In the genomic region with DNA sequence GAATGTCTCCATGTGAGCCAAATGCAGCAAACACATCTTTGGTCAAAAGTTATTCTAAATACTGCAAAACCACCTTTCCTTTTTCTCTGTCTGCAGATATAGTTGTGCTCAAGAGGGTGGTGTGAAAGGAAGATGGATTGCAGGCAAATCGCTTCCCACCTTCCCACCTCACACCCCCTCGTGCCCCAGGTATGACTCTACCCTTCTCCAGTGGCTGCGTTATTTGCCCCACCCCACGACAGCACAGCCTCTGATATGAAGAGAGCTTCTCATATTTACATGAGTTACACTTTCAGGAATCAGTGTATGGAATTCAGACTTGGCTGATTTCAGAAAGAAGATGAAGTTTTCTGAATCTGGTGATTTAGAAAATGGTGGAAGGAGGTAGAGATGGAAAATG, we compare ENCODE assay signal across 22 cellular contexts.
DNase-seq lines count a peak whose midpoint lies in the region.
"Had no signal": no experiment of that assay in that cellular context is flagged by ENCODE, and none has a peak within 500 bp of the region (broad histone marks: within the 10 kb centered on the region; RNA-seq: fewer than 3 reads in every experiment).

No MANE protein-coding gene starts in this region.

- intact Hi-C loops in head of caudate nucleus (cut with DNase I) = no loop called here

- DNase-seq in head of caudate nucleus (peak in 31 of 42 donors; percentile 7 to 86 (median 41)), epidermal melanocyte (ENCODE audit: insufficient read length, low spot score) (no peak)
- DNase-seq: 8988T; ACHN; AML-193; BE2C; C1 segment of cervical spinal cord; Caco-2; Calu3; CD4-positive, alpha-beta memory T cell; CD4-positive, alpha-beta T cell; CD4-positive, CD25-positive, alpha-beta regulatory T cell; CD8-positive, alpha-beta memory T cell; CD8-positive, alpha-beta T cell; COR-L47; DMS 273 treated with DMSO at 0.1 percent for 48 hours; DMS153; DMS53; DMS79; DMS79 treated with DMSO at 0.1 percent for 48 hours; DND-41; EL had no signal
